Comparison of ENCODE assay signal across 9 cellular contexts in the genomic region with DNA sequence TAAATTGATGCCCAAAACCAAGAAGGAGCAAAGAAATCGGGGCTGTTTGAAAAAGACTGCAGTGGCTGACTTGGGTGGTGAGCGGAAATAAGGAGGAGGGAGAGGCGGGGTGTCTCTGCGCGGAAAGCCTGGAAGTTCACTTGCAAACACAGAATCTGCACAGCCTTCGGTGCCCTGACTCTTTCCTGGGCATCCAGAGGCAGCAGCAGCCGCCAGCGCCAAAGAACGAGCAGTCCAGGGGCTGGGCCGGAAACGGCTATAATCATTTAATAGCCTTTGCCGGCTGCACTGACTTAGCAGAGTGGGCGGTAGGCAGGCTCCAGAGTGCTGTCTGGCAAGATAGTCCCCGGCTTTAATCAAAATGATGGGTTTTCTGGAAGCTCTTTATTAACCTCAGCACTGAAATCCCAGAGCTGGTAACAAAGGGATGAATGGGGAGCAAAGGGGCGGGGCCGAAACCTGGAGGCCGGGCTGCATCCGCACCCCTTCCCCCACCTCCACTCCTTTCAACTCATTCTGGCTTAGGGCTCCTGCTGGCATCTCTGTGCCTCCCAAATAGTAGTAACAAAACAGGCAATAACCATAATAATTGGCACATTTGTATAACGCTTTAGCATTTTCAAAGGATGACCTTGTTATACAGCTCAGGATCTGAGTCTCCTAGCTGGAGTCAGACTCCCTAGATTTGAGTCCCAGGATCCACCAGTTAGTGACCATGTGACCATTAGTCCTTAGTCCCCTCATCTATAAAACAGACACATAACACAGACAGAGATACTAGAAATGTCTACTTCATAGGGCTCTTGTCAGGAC. TPM values are rescaled to one million over a fixed set of nuclear protein-coding genes. Genes with fewer than 3 reads are reported as not detected.
DNase-seq lines count a peak whose midpoint lies in the region; ATAC-seq and TF ChIP-seq lines count a peak whose summit lies in the region.
"Had no signal": no experiment of that assay in that cellular context is flagged by ENCODE, and none has a peak within 500 bp of the region (broad histone marks: within the 10 kb centered on the region; RNA-seq: fewer than 3 reads in every experiment).

No MANE protein-coding gene starts in this region.

- H3K36me3 ChIP-seq in GM23248 (ENCODE audit: low read depth): no peaks in the 10 kb centered on the region
- H3K36me3 ChIP-seq in fibroblast of lung (ENCODE audit: control insufficient read depth, insufficient read depth, low read length): no peaks in the 10 kb centered on the region
- no peaks in the 10 kb centered on the region for H3K36me3 ChIP-seq in rectal smooth muscle tissue (ENCODE audit: control insufficient read depth, insufficient read depth, low read length)
- H3K36me3 ChIP-seq in prostate gland: no peaks in the 10 kb centered on the region

- H3K27me3 ChIP-seq in GM23248 (replicated peaks; ENCODE audit: insufficient read depth): no peaks in the 10 kb centered on the region
- H3K27me3 ChIP-seq in fibroblast of lung (ENCODE audit: control insufficient read depth, insufficient read depth, low read length): no peaks in the 10 kb centered on the region
- no peaks in the 10 kb centered on the region for H3K27me3 ChIP-seq in rectal smooth muscle tissue (ENCODE audit: control insufficient read depth, insufficient read depth, low read length)
- H3K27me3 ChIP-seq in prostate gland (replicated peaks; ENCODE audit: insufficient read depth): no peaks in the 10 kb centered on the region

- no peaks in the 10 kb centered on the region for H3K9me3 ChIP-seq in GM23248 (ENCODE audit: low read depth)
- no peaks in the 10 kb centered on the region for H3K9me3 ChIP-seq in fibroblast of lung (ENCODE audit: control insufficient read depth, insufficient read depth, low read depth, low read length)
- no peaks in the 10 kb centered on the region for H3K9me3 ChIP-seq in prostate gland

- in situ Hi-C loops in GM23248 (cut with MboI): no loop called here

- 5 to 6% methylated on average over 19 of the region's 19 CpGs for WGBS in GM23248 (ENCODE audit: low coverage in 1 of 2, low lambda C conversion rate in 2 of 2, missing lambda C conversion rate in 2 of 2), 2 experiments
- 2% methylated on average over 19 of the region's 19 CpGs for WGBS in prostate gland

- H3K4me3 ChIP-seq in GM23248 (peak overlapping the region; percentile 40; the same call in 1 of the 2 replicates), fibroblast of lung (replicated peaks in 1 of 4; ENCODE audit: control extremely low read depth in 1 of 4, insufficient read depth in 1 of 4, low read depth in 3 of 4, low read length in 4 of 4) (peak overlapping the region in 1 of 4 experiments; percentile 10), rectal smooth muscle tissue (ENCODE audit: low read length) (peak overlapping the region; percentile 17), prostate gland (no peak overlapping the region)

- H3K4me2 ChIP-seq in GM23248 (ENCODE audit: unreplicated experiment) (no peak overlapping the region), fibroblast of lung (ENCODE audit: extremely low read depth, insufficient read depth, low read length) (no peak overlapping the region)

- ATAC-seq in HG02678 (IDR thresholded peaks at IDR 0.05; ENCODE audit: unreplicated experiment): no peak

- no peak for TF ChIP-seq POLR2A in prostate gland (IDR thresholded peaks at IDR 0.05)

- H3K27ac ChIP-seq in GM23248 (no peak overlapping the region), fibroblast of lung (ENCODE audit: insufficient read depth, low read length) (no peak overlapping the region), rectal smooth muscle tissue (ENCODE audit: low read depth, low read length) (no peak overlapping the region), prostate gland (no peak overlapping the region)

- H3K9me2 ChIP-seq in GM23248 (ENCODE audit: insufficient read depth): no peaks in the 10 kb centered on the region

- H2AFZ ChIP-seq in GM23248 (peak overlapping the region; percentile 51), fibroblast of lung (ENCODE audit: low read length) (peak overlapping the region; percentile 20)

- TF ChIP-seq CTCF in fibroblast of lung (conservative IDR thresholded peaks at IDR 0.05 in 1 of 2, IDR thresholded peaks at IDR 0.05 in 1 of 2; ENCODE audit: low read depth in 1 of 2, low read length in 2 of 2) (no peak), prostate gland (IDR thresholded peaks at IDR 0.05) (no peak)

- H3K4me1 ChIP-seq in GM23248 (ENCODE audit: insufficient read depth) (no peaks in the 10 kb centered on the region), fibroblast of lung (ENCODE audit: control insufficient read depth, extremely low read depth, insufficient read depth, low read length) (peaks cover 2% of the 10 kb centered on the region), rectal smooth muscle tissue (ENCODE audit: control insufficient read depth, insufficient read depth, low read length) (no peaks in the 10 kb centered on the region), prostate gland (replicated peaks) (no peaks in the 10 kb centered on the region)

- peak; percentile 18 for DNase-seq in GM23248
- peak; percentile 69 for DNase-seq in NCI-H82 treated with DMSO at 0.1 percent for 48 hours (lab: John Stamatoyannopoulos, UW; ENCODE audit: unreplicated experiment)
- DNase-seq in fibroblast of lung (ENCODE audit: low read depth in 2 of 2): no peak
- no peak for DNase-seq in activated CD4-positive, CD25-positive, alpha-beta regulatory T cell treated with anti-CD3 and anti-CD28 coated beads, Interleukin-2, amount 50 U/mL, for 72 hours
- DNase-seq in stimulated activated CD4-positive, alpha-beta T cell treated with anti-CD3 and anti-CD28 coated beads, Interleukin-2, amount 100 ng/mL, for 48 hours: no peak
- DNase-seq in prostate gland (ENCODE audit: low spot score): no peak

- H3K9ac ChIP-seq in GM23248 (no peak overlapping the region), fibroblast of lung (ENCODE audit: insufficient read depth, low read length) (no peak overlapping the region), rectal smooth muscle tissue (ENCODE audit: low read length) (no peak overlapping the region)

- H4K20me1 ChIP-seq in GM23248 (ENCODE audit: insufficient read depth) (no peaks in the 10 kb centered on the region), fibroblast of lung (ENCODE audit: control insufficient read depth, extremely low read depth, insufficient read depth, low read length) (no peaks in the 10 kb centered on the region)

- intact Hi-C loops in prostate gland (cut with DNase I): no loop called here

- H3F3A ChIP-seq in GM23248 (ENCODE audit: insufficient read depth): no peaks in the 10 kb centered on the region

- no peaks in the 10 kb centered on the region for H3K79me2 ChIP-seq in GM23248 (ENCODE audit: insufficient read depth)
- H3K79me2 ChIP-seq in fibroblast of lung (ENCODE audit: control insufficient read depth, insufficient read depth, low read length): no peaks in the 10 kb centered on the region

RNA-seq across cellular contexts. Expression of a gene that starts 35.8 kb away (rescaled TPM):
- total RNA-seq in GM23248 (2014; rRNA removed; shearing (Covaris generic)): not detected in 2 replicates
- not detected in 2 replicates for polyA plus RNA-seq in GM23248 (2016; fragmentation: Nextera tagmentation; extraction: Ambion mirVana)
- total RNA-seq in fibroblast of lung: 1.7 and 2.6 TPM in 2 replicates
- polyA plus RNA-seq in fibroblast of lung: 0.03 and 0.48 TPM in 2 replicates
- 0.23 TPM in 1 of 2 replicates, not detected in the other for polyA plus RNA-seq in fibroblast of lung (2012)
- polyA minus RNA-seq in fibroblast of lung (ENCODE audit: low replicate concordance): 0.79 TPM in 1 of 2 replicates, not detected in the other
- 10 to 100 TPM in 1 of 2 donors, 1 to 10 TPM in 1; 6.8 to 11.6 TPM for total RNA-seq in prostate gland
- total RNA-seq: activated CD8-positive, alpha-beta memory T cell treated with anti-CD3 and anti-CD28 coated beads for 36 hours had no signal

RNA-seq across cellular contexts. Expression of a gene that starts 49.1 kb away (rescaled TPM):
- not detected in 2 replicates for total RNA-seq in GM23248 (2014; rRNA removed; shearing (Covaris generic))
- not detected in 2 replicates for polyA plus RNA-seq in GM23248 (2016; fragmentation: Nextera tagmentation; extraction: Ambion mirVana)
- total RNA-seq in fibroblast of lung: not detected in 2 replicates
- polyA plus RNA-seq in fibroblast of lung: not detected in 2 replicates
- polyA plus RNA-seq in fibroblast of lung (2012): not detected in 2 replicates
- polyA minus RNA-seq in fibroblast of lung (ENCODE audit: low replicate concordance): not detected in 2 replicates
- total RNA-seq in prostate gland: not detected
- total RNA-seq: activated CD8-positive, alpha-beta memory T cell treated with anti-CD3 and anti-CD28 coated beads for 36 hours had no signal

Comparison
In these comparisons a context has a peak if more than half of its experiments do, and no peak if none do; other contexts are left out.
1. DNase-seq: peak in GM23248 (single experiment) and NCI-H82 treated with DMSO at 0.1 percent for 48 hours (single experiment); none in fibroblast of lung (0 of 2), activated CD4-positive, CD25-positive, alpha-beta regulatory T cell treated with anti-CD3 and anti-CD28 coated beads, Interleukin-2, amount 50 U/mL, for 72 hours (single experiment), stimulated activated CD4-positive, alpha-beta T cell treated with anti-CD3 and anti-CD28 coated beads, Interleukin-2, amount 100 ng/mL, for 48 hours (0 of 2) and prostate gland (single experiment).
2. H3K4me3 ChIP-seq: peak in GM23248 (single experiment) and rectal smooth muscle tissue (single experiment); none in prostate gland (0 of 2).